In the genomic region with DNA sequence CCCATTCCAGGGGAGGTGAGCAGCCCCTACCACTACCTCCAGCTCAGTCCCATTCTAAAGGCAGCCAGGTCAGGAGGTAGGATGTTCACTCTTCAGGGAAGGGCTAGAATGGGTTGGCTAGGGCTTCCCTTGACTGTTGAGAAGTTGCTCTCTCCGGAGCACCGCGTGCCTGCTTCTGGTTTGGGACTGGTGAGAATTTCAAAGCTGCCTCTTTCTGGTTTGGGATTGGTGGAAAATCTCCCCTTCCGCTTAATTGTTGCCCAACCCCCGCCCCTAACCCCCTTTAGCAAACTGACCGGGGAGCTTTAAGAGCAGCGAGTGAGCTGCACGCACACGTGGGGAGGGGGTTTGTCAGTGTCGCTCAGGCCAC, we compare ENCODE assay signal across 9 cellular contexts. TPM values are rescaled to one million over a fixed set of nuclear protein-coding genes. Genes with fewer than 3 reads are reported as not detected.
DNase-seq lines count a peak whose midpoint lies in the region; ATAC-seq and TF ChIP-seq lines count a peak whose summit lies in the region.
"Had no signal": no experiment of that assay in that cellular context is flagged by ENCODE, and none has a peak within 500 bp of the region (broad histone marks: within the 10 kb centered on the region; RNA-seq: fewer than 3 reads in every experiment).

No MANE protein-coding gene starts in this region.

- H3K4me1 ChIP-seq in DND-41 (ENCODE audit: insufficient read depth, low read length) = peaks cover 19% of the 10 kb centered on the region
- H3K4me1 ChIP-seq in esophagus (ENCODE audit: control insufficient read depth in 2 of 2, insufficient read depth in 2 of 2, low read length in 1 of 2) = peaks cover 4 to 23% of the 10 kb centered on the region in 2 donors
- peaks cover 41% of the 10 kb centered on the region for H3K4me1 ChIP-seq in psoas muscle

- H3K9ac ChIP-seq in DND-41 (ENCODE audit: low read depth, low read length) = peak overlapping the region; percentile 45; the same call in 1 of the 2 replicates

- H3K4me2 ChIP-seq in DND-41 (ENCODE audit: insufficient read depth, low read length) = peak overlapping the region; percentile 88

- 9 to 10% methylated on average over 10 of the region's 10 CpGs for WGBS in esophagus, 2 donors
- 6 to 10% (median 8%) methylated on average over 10 of the region's 10 CpGs for WGBS in psoas muscle, 3 donors

- no peak overlapping the region for H3K27ac ChIP-seq in DND-41 (ENCODE audit: low read length)
- H3K27ac ChIP-seq in esophagus (ENCODE audit: low read depth in 2 of 2, low read length in 1 of 2) = peak overlapping the region; percentile 58 to 76
- peak overlapping the region; percentile 97 for H3K27ac ChIP-seq in psoas muscle

- H3K36me3 ChIP-seq in DND-41 (ENCODE audit: insufficient read depth, low read length) = no peaks in the 10 kb centered on the region
- no peaks in the 10 kb centered on the region for H3K36me3 ChIP-seq in esophagus (ENCODE audit: control insufficient read depth in 2 of 2, insufficient read depth in 2 of 2, low read length in 1 of 2)
- no peaks in the 10 kb centered on the region for H3K36me3 ChIP-seq in psoas muscle (ENCODE audit: insufficient read depth in 1 of 2, low read depth in 1 of 2)

- H3K4me3 ChIP-seq in DND-41 (ENCODE audit: low read depth in 1 of 2, low read length in 2 of 2) (peak overlapping the region in 1 of 2 experiments; percentile 57; a peak in 2 of 4 replicates), esophagus (ENCODE audit: low read depth in 1 of 2, low read length in 2 of 2) (peak overlapping the region; percentile 37 to 50), psoas muscle (peak overlapping the region; percentile 84)

- H3K79me2 ChIP-seq in DND-41 (ENCODE audit: insufficient read depth, low read length) = no peaks in the 10 kb centered on the region

- TF ChIP-seq CTCF in DND-41 (IDR thresholded peaks at IDR 0.05; ENCODE audit: borderline replicate concordance, extremely low read depth, low read length, poor library complexity, severe bottlenecking) = no peak
- TF ChIP-seq CTCF in psoas muscle (IDR thresholded peaks at IDR 0.05) = no peak

- DNase-seq in DND-41 = no peak
- peak; percentile 71 for DNase-seq in NCI-H69 (lab: John Stamatoyannopoulos, UW)
- DNase-seq in psoas muscle = peak in 1 of 2 donors; percentile 12
- DNase-seq in HuH-7.5 (ENCODE audit: low spot score) = no peak

- no peaks in the 10 kb centered on the region for H4K20me1 ChIP-seq in DND-41 (ENCODE audit: insufficient read depth, low read length)

- ATAC-seq in DND-41 (ENCODE audit: insufficient read depth, low read depth) = no peak
- ATAC-seq in psoas muscle = no peak
- ATAC-seq in GM19324 (IDR thresholded peaks at IDR 0.05; ENCODE audit: low FRiP score, unreplicated experiment) = no peak
- no peak for ATAC-seq in GM19467 (IDR thresholded peaks at IDR 0.05; ENCODE audit: unreplicated experiment)
- no peak for ATAC-seq in HG02852 (IDR thresholded peaks at IDR 0.05; ENCODE audit: unreplicated experiment)

- peak overlapping the region; percentile 60 for H2AFZ ChIP-seq in DND-41 (ENCODE audit: low read depth, low read length)

- no peaks in the 10 kb centered on the region for H3K9me3 ChIP-seq in DND-41 (ENCODE audit: insufficient read depth, low read length, severe bottlenecking)
- H3K9me3 ChIP-seq in esophagus (ENCODE audit: control insufficient read depth in 2 of 2, insufficient read depth in 1 of 2, low read depth in 1 of 2, low read length in 1 of 2) = no peaks in the 10 kb centered on the region
- H3K9me3 ChIP-seq in psoas muscle = no peaks in the 10 kb centered on the region

- peaks cover 19% of the 10 kb centered on the region for H3K27me3 ChIP-seq in DND-41 (ENCODE audit: insufficient read depth, low read length, poor library complexity)
- no peaks in the 10 kb centered on the region for H3K27me3 ChIP-seq in esophagus (ENCODE audit: control insufficient read depth in 1 of 2, insufficient read depth in 2 of 2, low read length in 2 of 2)
- no peaks in the 10 kb centered on the region for H3K27me3 ChIP-seq in psoas muscle (ENCODE audit: insufficient read depth in 3 of 3, low read length in 2 of 3)

- intact Hi-C loops in psoas muscle (cut with DNase I) = loop anchor here in 1 of 2 donors (10.0 kb wide), 1 partner anchor 94 kb away; no protein-coding TSS in a partner anchor

RNA-seq across cellular contexts. Expression of gene USP2, which starts 0.7 kb away (rescaled TPM):
- polyA plus RNA-seq in esophagus (1 to 10 TPM; 2.1 to 4.9 TPM), psoas muscle (10 to 100 TPM; 49.0 to 76.4 (median 57.4) TPM)
- 100 to 1,000 TPM in 3 of 4 donors, 10 to 100 TPM in 1; 75.8 to 210 (median 156) TPM for total RNA-seq in psoas muscle
- polyA plus RNA-seq: IgD-negative memory B cell had no signal

RNA-seq across cellular contexts. Expression of gene MFRP, which starts 34.3 kb away (rescaled TPM):
- not detected for polyA plus RNA-seq in esophagus
- not detected for total RNA-seq in psoas muscle
- under 1 TPM in 2 of 3 donors, not detected in 1; 0.01 to 0.05 TPM for polyA plus RNA-seq in psoas muscle
- polyA plus RNA-seq: IgD-negative memory B cell had no signal

RNA-seq across cellular contexts. Expression of gene C1QTNF5, which starts 40.1 kb away (rescaled TPM):
- polyA plus RNA-seq in esophagus (1 to 10 TPM; 4.8 to 6.7 TPM), psoas muscle (10 to 100 TPM in 1 of 3 donors, 1 to 10 TPM in 2; 3.2 to 12.0 (median 4.7) TPM)
- total RNA-seq in psoas muscle = 10 to 100 TPM in 1 of 4 donors, 1 to 10 TPM in 3; 5.3 to 11.6 (median 8.8) TPM
- polyA plus RNA-seq: IgD-negative memory B cell had no signal

RNA-seq across cellular contexts. Expression of gene THY1, which starts 42.2 kb away (rescaled TPM):
- polyA plus RNA-seq in esophagus = 1 to 10 TPM in 1 of 2 donors, under 1 TPM in 1; 0.92 to 1.2 TPM
- total RNA-seq in psoas muscle = 1 to 10 TPM in 3 of 4 donors, under 1 TPM in 1; 0.42 to 2.1 (median 1.4) TPM
- polyA plus RNA-seq in psoas muscle = 1 to 10 TPM in 1 of 3 donors, under 1 TPM in 2; 0.93 to 6.4 (median 1.00) TPM
- polyA plus RNA-seq: IgD-negative memory B cell had no signal

RNA-seq across cellular contexts. Expression of gene RNF26, which starts 46.5 kb away (rescaled TPM):
- polyA plus RNA-seq in esophagus (10 to 100 TPM in 1 of 2 donors, 1 to 10 TPM in 1; 7.4 to 16.2 TPM), psoas muscle (1 to 10 TPM; 5.8 to 8.9 (median 7.1) TPM)
- total RNA-seq in psoas muscle = 1 to 10 TPM; 6.1 to 8.8 (median 7.5) TPM

Comparison
In these comparisons a context has a peak if more than half of its experiments do, and no peak if none do; other contexts are left out.
1. RNA of gene USP2, which starts 0.7 kb away (polyA plus RNA-seq): 49.0 to 76.4 TPM in psoas muscle; 2.1 to 4.9 TPM in esophagus; every median in the first group is over 4 times any median in the second.